Comparison of ENCODE assay signal across 21 cellular contexts in genomic region chr3:79881431-79881830, GRCh38.
"Had no signal": no experiment of that assay in that cellular context is flagged by ENCODE, and none has a peak within 500 bp of the region (broad histone marks: within the 10 kb centered on the region; RNA-seq: fewer than 3 reads in every experiment).

No MANE protein-coding gene starts in this region.

- H3K27ac ChIP-seq: coronary artery, esophagus squamous epithelium, lower lobe of right lung, parathyroid adenoma, prostate gland, right atrium auricular region, spleen, thoracic aorta, tibial nerve, upper lobe of left lung had no signal

- ATAC-seq: left ventricle myocardium superior; lower lobe of right lung; natural killer cell treated with Interleukin-12 subunit alpha and Interleukin-12 subunit beta and Interleukin-15 and Interleukin-18, amount 100 ng/mL, for 72 hours; sciatic nerve; stimulated activated naive B cell treated with anti-CD40 and anti-IgM and Interleukin-4, amounts not matched to agents 10 μg/mL and 1 μg/mL and 100 μg/mL, for 72 hours had no signal

- H3K4me3 ChIP-seq: coronary artery, esophagus squamous epithelium, lower lobe of right lung, prostate gland, right atrium auricular region, spleen, thoracic aorta, tibial nerve, upper lobe of left lung had no signal

- H3K27ac Mint-ChIP-seq: natural killer cell treated with Interleukin-12 subunit alpha and Interleukin-12 subunit beta and Interleukin-15 and Interleukin-18, amount 100 ng/mL, for 72 hours; stimulated activated naive B cell treated with anti-CD40 and anti-IgM and Interleukin-4, amounts not matched to agents 10 μg/mL and 1 μg/mL and 100 μg/mL, for 72 hours; stimulated activated naive CD8-positive, alpha-beta T cell treated with anti-CD3 and anti-CD28 coated beads, Interleukin-15, Interleukin-2, amounts not matched to agents 100 ng/mL and 50 ng/mL, for 24 hours had no signal

- H3K4me3 Mint-ChIP-seq: central memory CD8-positive, alpha-beta T cell; natural killer cell treated with Interleukin-12 subunit alpha and Interleukin-12 subunit beta and Interleukin-15 and Interleukin-18, amount 100 ng/mL, for 72 hours; stimulated activated naive B cell treated with anti-CD40 and anti-IgM and Interleukin-4, amounts not matched to agents 10 μg/mL and 1 μg/mL and 100 μg/mL, for 72 hours; stimulated activated naive CD8-positive, alpha-beta T cell treated with anti-CD3 and anti-CD28 coated beads, Interleukin-15, Interleukin-2, amounts not matched to agents 100 ng/mL and 50 ng/mL, for 24 hours had no signal

- H3K27me3 Mint-ChIP-seq: central memory CD8-positive, alpha-beta T cell; natural killer cell treated with Interleukin-12 subunit alpha and Interleukin-12 subunit beta and Interleukin-15 and Interleukin-18, amount 100 ng/mL, for 72 hours; stimulated activated naive B cell treated with anti-CD40 and anti-IgM and Interleukin-4, amounts not matched to agents 10 μg/mL and 1 μg/mL and 100 μg/mL, for 72 hours; stimulated activated naive CD8-positive, alpha-beta T cell treated with anti-CD3 and anti-CD28 coated beads, Interleukin-15, Interleukin-2, amounts not matched to agents 100 ng/mL and 50 ng/mL, for 24 hours had no signal

- H3K4me1 Mint-ChIP-seq: central memory CD8-positive, alpha-beta T cell; stimulated activated naive B cell treated with anti-CD40 and anti-IgM and Interleukin-4, amounts not matched to agents 10 μg/mL and 1 μg/mL and 100 μg/mL, for 72 hours had no signal

- DNase-seq: dermis blood vessel endothelial cell; effector memory CD4-positive, alpha-beta T cell; erythroblast; esophagus squamous epithelium; head of caudate nucleus; left ventricle myocardium superior; lower lobe of right lung; nucleus accumbens; spleen; stimulated activated naive B cell treated with anti-CD40 and anti-IgM and Interleukin-4, amounts not matched to agents 10 μg/mL and 1 μg/mL and 100 μg/mL, for 72 hours; upper lobe of left lung had no signal

- H3K36me3 Mint-ChIP-seq: natural killer cell treated with Interleukin-12 subunit alpha and Interleukin-12 subunit beta and Interleukin-15 and Interleukin-18, amount 100 ng/mL, for 72 hours; stimulated activated naive B cell treated with anti-CD40 and anti-IgM and Interleukin-4, amounts not matched to agents 10 μg/mL and 1 μg/mL and 100 μg/mL, for 72 hours had no signal

- H3K4me1 ChIP-seq: esophagus squamous epithelium, lower lobe of right lung, parathyroid adenoma, prostate gland, right atrium auricular region, spleen, tibial nerve, upper lobe of left lung had no signal

- H2AFZ ChIP-seq: parathyroid adenoma had no signal

- H3K36me3 ChIP-seq: esophagus squamous epithelium, lower lobe of right lung, prostate gland, right atrium auricular region, spleen, thoracic aorta, tibial nerve, upper lobe of left lung had no signal

- H3K79me2 ChIP-seq: parathyroid adenoma had no signal

- H3K9me3 ChIP-seq: esophagus squamous epithelium, lower lobe of right lung, prostate gland, right atrium auricular region, thoracic aorta had no signal

- H3K27me3 ChIP-seq: esophagus squamous epithelium, right atrium auricular region, spleen, tibial nerve, upper lobe of left lung had no signal

- H3K9ac ChIP-seq: parathyroid adenoma had no signal
